9 cellular contexts compared by ENCODE assay signal in the genomic region with DNA sequence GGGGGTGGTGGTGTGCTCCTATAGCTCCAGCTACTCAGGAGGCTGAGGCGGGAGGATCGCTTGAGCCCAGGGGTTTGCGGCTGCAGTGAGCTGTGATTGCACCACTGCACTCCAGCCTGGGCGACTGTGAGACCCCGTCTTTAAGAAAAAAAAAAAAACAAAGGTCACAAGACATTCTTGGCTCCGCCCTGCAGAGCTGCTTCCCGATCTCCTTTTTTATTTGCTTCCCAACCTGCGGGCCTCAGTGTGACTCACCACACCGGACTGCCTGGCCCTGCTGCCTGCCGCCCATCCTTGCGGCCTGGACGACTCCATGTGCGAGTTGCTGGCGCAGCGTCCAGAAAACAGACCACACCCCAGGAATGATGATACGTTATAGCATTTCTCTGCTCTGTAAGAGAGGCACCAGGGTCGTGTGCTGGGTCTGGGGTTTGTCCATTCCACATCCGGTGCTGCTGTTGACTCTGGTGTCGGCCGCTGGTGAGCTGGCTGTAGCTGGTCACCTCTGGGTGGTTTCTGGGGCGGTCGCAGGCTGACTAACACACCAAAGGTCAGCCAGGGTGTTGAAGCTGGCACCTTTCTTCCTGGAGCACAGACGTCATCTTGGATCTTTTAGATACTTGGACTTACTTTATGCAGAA.
DNase-seq lines count a peak whose midpoint lies in the region; ATAC-seq, FAIRE-seq and TF ChIP-seq lines count a peak whose summit lies in the region.
"Had no signal": no experiment of that assay in that cellular context is flagged by ENCODE, and none has a peak within 500 bp of the region (broad histone marks: within the 10 kb centered on the region; RNA-seq: fewer than 3 reads in every experiment).

No MANE protein-coding gene starts in this region.

- peak overlapping the region; percentile 78 for H3K27ac Mint-ChIP-seq in neural progenitor cell

- peaks cover 36% of the 10 kb centered on the region for H3K4me1 Mint-ChIP-seq in neural progenitor cell

- peaks cover 8% of the 10 kb centered on the region for H3K36me3 Mint-ChIP-seq in neural progenitor cell

- peaks cover 97% of the 10 kb centered on the region for H3K79me2 ChIP-seq in neural progenitor cell (ENCODE audit: low read depth)

- no peak overlapping the region for H3K27ac ChIP-seq in neural progenitor cell

- H3K27me3 Mint-ChIP-seq in neural progenitor cell (ENCODE audit: insufficient read depth, low read depth) = no peaks in the 10 kb centered on the region

- H4K20me1 ChIP-seq in neural progenitor cell (ENCODE audit: low read depth) = peaks cover 63% of the 10 kb centered on the region

- no peak for ATAC-seq in HG02973 (IDR thresholded peaks at IDR 0.05; ENCODE audit: unreplicated experiment)

- H3K4me3 Mint-ChIP-seq in neural progenitor cell = no peak overlapping the region

- TF ChIP-seq CTCF in BE2C (IDR thresholded peaks at IDR 0.05; ENCODE audit: low read depth, low read length) (no peak), neural progenitor cell (IDR thresholded peaks at IDR 0.05) (no peak)

- no peak overlapping the region for H3K9ac ChIP-seq in neural progenitor cell

- H3K27me3 ChIP-seq in BE2C (no peaks in the 10 kb centered on the region), neural progenitor cell (no peaks in the 10 kb centered on the region)

- H3K9me3 ChIP-seq in BE2C (no peaks in the 10 kb centered on the region), neural progenitor cell (ENCODE audit: low read depth) (no peaks in the 10 kb centered on the region)

- H3K36me3 ChIP-seq in BE2C = no peaks in the 10 kb centered on the region; the same call in 1 of the 2 replicates
- no peaks in the 10 kb centered on the region for H3K36me3 ChIP-seq in neural progenitor cell

- peak; percentile 98 for FAIRE-seq in RCC 7860 (lab: Jason Lieb, UNC)

- H3K4me2 ChIP-seq in neural progenitor cell = no peak overlapping the region

- H3K4me1 ChIP-seq in BE2C (peaks cover 17% of the 10 kb centered on the region), neural progenitor cell (peaks cover 8% of the 10 kb centered on the region)

- DNase-seq in BE2C (peak; percentile 65), RCC 7860 (ENCODE audit: low spot score) (peak; percentile 100), fibroblast of peridontal ligament (ENCODE audit: extremely low read depth) (peak; percentile 37), neural progenitor cell (ENCODE audit: low spot score) (peak; percentile 65), cortex of kidney (lab: John Stamatoyannopoulos, UW) (no peak)
- no peak for DNase-seq in stimulated activated CD4-positive, alpha-beta T cell treated with anti-CD3 and anti-CD28 coated beads, Interleukin-4, amount 100 ng/mL, for 24 hours
- no peak for DNase-seq in activated effector memory CD4-positive, alpha-beta T cell treated with anti-CD3 and anti-CD28 coated beads, Interleukin-2, amount 50 U/mL, for 16 hours
- DNase-seq: activated CD4-positive, CD25-positive, alpha-beta regulatory T cell treated with anti-CD3 and anti-CD28 coated beads, Interleukin-2, amount 50 U/mL, for 72 hours had no signal

- H3K4me3 ChIP-seq in BE2C (ENCODE audit: low read depth, low read length) (no peak overlapping the region), neural progenitor cell (no peak overlapping the region)

- H2AFZ ChIP-seq in neural progenitor cell (replicated peaks) = no peak overlapping the region

- H3K9me3 Mint-ChIP-seq in neural progenitor cell = no peaks in the 10 kb centered on the region

- H3F3A ChIP-seq in neural progenitor cell (ENCODE audit: low read depth) = peaks cover 13% of the 10 kb centered on the region

Comparison
In these comparisons a context has a peak if more than half of its experiments do, and no peak if none do; other contexts are left out.
1. DNase-seq: peak in BE2C (single experiment), RCC 7860 (single experiment), fibroblast of peridontal ligament (single experiment) and neural progenitor cell (single experiment); none in cortex of kidney (single experiment), stimulated activated CD4-positive, alpha-beta T cell treated with anti-CD3 and anti-CD28 coated beads, Interleukin-4, amount 100 ng/mL, for 24 hours (single experiment) and activated effector memory CD4-positive, alpha-beta T cell treated with anti-CD3 and anti-CD28 coated beads, Interleukin-2, amount 50 U/mL, for 16 hours (single experiment).